9 cellular contexts compared by ENCODE assay signal in the genomic region with DNA sequence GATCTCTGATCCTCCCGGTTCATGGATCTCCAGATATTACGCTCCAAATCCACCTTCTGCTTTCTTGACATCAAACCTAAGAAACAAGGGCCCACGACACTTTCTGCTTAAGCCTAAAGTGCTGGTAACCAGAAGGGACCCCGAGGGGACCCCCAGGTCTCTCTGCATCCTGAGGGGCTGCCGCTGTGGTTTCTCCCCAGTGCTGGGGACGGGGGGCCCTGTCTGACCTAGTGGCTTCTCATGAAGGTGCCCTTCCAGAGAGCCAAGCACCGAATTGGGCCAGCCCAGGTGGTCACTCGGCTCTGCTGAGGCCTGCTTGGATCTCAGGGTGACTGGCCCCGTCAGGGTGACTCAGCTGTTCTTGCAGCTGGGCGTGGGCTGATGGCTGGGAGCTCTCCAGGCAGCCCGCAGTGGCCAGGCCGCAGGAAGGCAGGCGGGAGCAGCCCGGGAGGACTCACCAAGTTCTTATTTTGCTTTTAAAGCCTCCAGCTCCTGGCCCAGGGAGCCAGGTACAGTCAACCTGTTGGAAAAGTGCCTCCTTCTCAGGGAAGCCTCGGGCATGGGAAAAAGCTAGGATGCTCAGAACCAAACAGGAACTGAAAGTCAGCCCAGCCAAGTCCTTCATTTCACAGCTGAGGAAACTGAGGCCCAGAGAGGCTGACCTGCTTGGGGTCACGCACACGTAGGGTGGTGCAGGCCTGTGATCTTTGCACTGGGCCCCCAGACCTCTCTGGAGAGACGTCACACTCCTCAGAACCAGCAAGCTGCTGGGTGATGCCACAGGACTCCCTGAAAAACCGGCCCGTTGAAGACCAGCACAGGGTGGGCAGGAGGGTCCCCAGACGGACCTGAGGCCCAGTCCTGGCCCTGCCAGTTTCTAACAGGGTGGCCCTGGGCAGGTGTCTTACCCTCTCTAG. TPM values are rescaled to one million over a fixed set of nuclear protein-coding genes. Genes with fewer than 3 reads are reported as not detected.
A peak's percentile ranks its signal among the peaks of the same experiment; 100 is the strongest.
DNase-seq lines count a peak whose midpoint lies in the region; FAIRE-seq and TF ChIP-seq lines count a peak whose summit lies in the region.
"Had no signal": no experiment of that assay in that cellular context is flagged by ENCODE, and none has a peak within 500 bp of the region (broad histone marks: within the 10 kb centered on the region; RNA-seq: fewer than 3 reads in every experiment).

No MANE protein-coding gene starts in this region.

- peaks cover 4% of the 10 kb centered on the region for H3K27me3 Mint-ChIP-seq in astrocyte (ENCODE audit: low read depth, unreplicated experiment)
- no peaks in the 10 kb centered on the region for H3K27me3 Mint-ChIP-seq in activated naive CD4-positive, alpha-beta T cell treated with anti-CD3 and anti-CD28 coated beads for 36 hours (ENCODE audit: low read depth)

- intact Hi-C loops in activated naive CD4-positive, alpha-beta T cell treated with anti-CD3 and anti-CD28 coated beads for 36 hours (cut with micrococcal nuclease) = no loop called here

- H3K36me3 ChIP-seq in H7 (replicated peaks; ENCODE audit: control insufficient read depth, insufficient read depth, low read length) (no peaks in the 10 kb centered on the region), astrocyte (ENCODE audit: insufficient read depth, low read length) (no peaks in the 10 kb centered on the region)
- H3K36me3 ChIP-seq: neutrophil had no signal

- peak; percentile 56 for DNase-seq in H7
- peak; percentile 93 for DNase-seq in astrocyte (ENCODE audit: low read depth)
- peak; percentile 49 for DNase-seq in inferior parietal cortex (ENCODE audit: extremely low spot score)
- peak; percentile 78 for DNase-seq in stromal cell of bone marrow (ENCODE audit: low read depth)
- DNase-seq in stimulated activated CD4-positive, alpha-beta T cell treated with anti-CD3 and anti-CD28 coated beads, Interleukin-4, amount 100 ng/mL, for 4 hours = no peak
- DNase-seq in SK-N-DZ (ENCODE audit: low spot score) = no peak
- no peak for DNase-seq in activated naive CD4-positive, alpha-beta T cell treated with anti-CD3 and anti-CD28 coated beads for 36 hours
- no peak for DNase-seq in NCI-H187 treated with DMSO at 0.1 percent for 48 hours (lab: John Stamatoyannopoulos, UW)

- no peaks in the 10 kb centered on the region for H3K79me2 ChIP-seq in astrocyte (ENCODE audit: insufficient read depth, low read length)

- H3K4me3 ChIP-seq in H7 (ENCODE audit: insufficient read depth, low read depth, low read length) (no peak overlapping the region), astrocyte (ENCODE audit: insufficient read depth, low read depth, low read length) (no peak overlapping the region)

- CTCF ChIA-PET in activated naive CD4-positive, alpha-beta T cell treated with anti-CD3 and anti-CD28 coated beads for 36 hours (lab: Charles Lee) = no interaction called here

- no peaks in the 10 kb centered on the region for H4K20me1 ChIP-seq in astrocyte (ENCODE audit: insufficient read depth, low read length)

- no peaks in the 10 kb centered on the region for H3K9me3 ChIP-seq in astrocyte (ENCODE audit: insufficient read depth, low read depth, low read length)
- H3K9me3 ChIP-seq: neutrophil had no signal

- peak overlapping the region; percentile 62 for H3K4me2 ChIP-seq in astrocyte (ENCODE audit: low read length)

- peaks cover 10% of the 10 kb centered on the region for H3K4me1 ChIP-seq in astrocyte (ENCODE audit: insufficient read depth, low read length)

- H3K4me3 Mint-ChIP-seq in astrocyte (ENCODE audit: unreplicated experiment) = no peak overlapping the region
- H3K4me3 Mint-ChIP-seq in activated naive CD4-positive, alpha-beta T cell treated with anti-CD3 and anti-CD28 coated beads for 36 hours = no peak overlapping the region

- TF ChIP-seq CTCF in astrocyte (IDR thresholded peaks at IDR 0.05; ENCODE audit: insufficient read depth, low read depth, low read length) = no peak

- peaks cover 2% of the 10 kb centered on the region for H3K9me3 Mint-ChIP-seq in astrocyte (ENCODE audit: unreplicated experiment)
- no peaks in the 10 kb centered on the region for H3K9me3 Mint-ChIP-seq in activated naive CD4-positive, alpha-beta T cell treated with anti-CD3 and anti-CD28 coated beads for 36 hours

- no peak for FAIRE-seq in astrocyte (lab: Jason Lieb, UNC)

- peak overlapping the region; percentile 73 for H3K27ac ChIP-seq in astrocyte (ENCODE audit: low read depth, low read length)
- H3K27ac ChIP-seq: neutrophil had no signal

- H3K27me3 ChIP-seq in H7 (ENCODE audit: control insufficient read depth, insufficient read depth, low read length) (no peaks in the 10 kb centered on the region), astrocyte (ENCODE audit: insufficient read depth, low read length) (no peaks in the 10 kb centered on the region)
- H3K27me3 ChIP-seq: neutrophil had no signal

- no peaks in the 10 kb centered on the region for H3K36me3 Mint-ChIP-seq in astrocyte (ENCODE audit: low read depth, unreplicated experiment)
- no peaks in the 10 kb centered on the region for H3K36me3 Mint-ChIP-seq in activated naive CD4-positive, alpha-beta T cell treated with anti-CD3 and anti-CD28 coated beads for 36 hours (ENCODE audit: low read depth)

- peak overlapping the region; percentile 53 for H2AFZ ChIP-seq in astrocyte (ENCODE audit: low read depth, low read length)

- peak overlapping the region; percentile 53 for H3K9ac ChIP-seq in astrocyte (ENCODE audit: low read length)

- H3K4me1 Mint-ChIP-seq in astrocyte (ENCODE audit: low read depth, unreplicated experiment) = peaks cover 5% of the 10 kb centered on the region
- H3K4me1 Mint-ChIP-seq in activated naive CD4-positive, alpha-beta T cell treated with anti-CD3 and anti-CD28 coated beads for 36 hours (ENCODE audit: low read depth) = peaks cover 9% of the 10 kb centered on the region

- H3K27ac Mint-ChIP-seq in astrocyte (ENCODE audit: unreplicated experiment) = peak overlapping the region; percentile 90
- no peak overlapping the region for H3K27ac Mint-ChIP-seq in activated naive CD4-positive, alpha-beta T cell treated with anti-CD3 and anti-CD28 coated beads for 36 hours

RNA-seq across cellular contexts. Expression of a gene that starts 16.7 kb away (rescaled TPM):
- 35.5 and 39.7 TPM in 2 replicates for total RNA-seq in H7 (2014; rRNA removed; shearing (Covaris generic))
- 20.9 and 21.2 TPM in 2 replicates for total RNA-seq in astrocyte
- polyA plus RNA-seq in SK-N-DZ (2014; cell fraction: cytosol; rRNA removed) = 24.4 and 31.8 TPM in 2 replicates
- 17.5 and 21.1 TPM in 2 replicates for polyA plus RNA-seq in SK-N-DZ (2014; cell fraction: nucleus; rRNA removed)
- total RNA-seq in activated naive CD4-positive, alpha-beta T cell treated with anti-CD3 and anti-CD28 coated beads for 36 hours = 10 to 100 TPM; 11.0 to 11.8 TPM

RNA-seq across cellular contexts. Expression of a gene that starts 23.0 kb away (rescaled TPM):
- 49.0 and 52.5 TPM in 2 replicates for total RNA-seq in H7 (2014; rRNA removed; shearing (Covaris generic))
- total RNA-seq in astrocyte = 33.2 and 36.8 TPM in 2 replicates
- 95.9 and 120 TPM in 2 replicates for polyA plus RNA-seq in SK-N-DZ (2014; cell fraction: cytosol; rRNA removed)
- polyA plus RNA-seq in SK-N-DZ (2014; cell fraction: nucleus; rRNA removed) = 59.3 and 63.9 TPM in 2 replicates
- 10 to 100 TPM; 37.0 to 38.6 TPM for total RNA-seq in activated naive CD4-positive, alpha-beta T cell treated with anti-CD3 and anti-CD28 coated beads for 36 hours

RNA-seq across cellular contexts. Expression of a gene that starts 39.0 kb away (rescaled TPM):
- total RNA-seq in H7 (2014; rRNA removed; shearing (Covaris generic)) = not detected in 2 replicates
- not detected in 2 replicates for total RNA-seq in astrocyte
- not detected in 2 replicates for polyA plus RNA-seq in SK-N-DZ (2014; cell fraction: cytosol; rRNA removed)
- polyA plus RNA-seq in SK-N-DZ (2014; cell fraction: nucleus; rRNA removed) = not detected in 2 replicates
- total RNA-seq in activated naive CD4-positive, alpha-beta T cell treated with anti-CD3 and anti-CD28 coated beads for 36 hours = 10 to 100 TPM in 1 of 2 experiments, 1 to 10 TPM in 1; 8.5 to 10.0 TPM

RNA-seq across cellular contexts. Expression of a gene that starts 49.8 kb away (rescaled TPM):
- 11.5 and 15.9 TPM in 2 replicates for total RNA-seq in H7 (2014; rRNA removed; shearing (Covaris generic))
- total RNA-seq in astrocyte = 25.0 and 27.6 TPM in 2 replicates
- 9.2 and 14.0 TPM in 2 replicates for polyA plus RNA-seq in SK-N-DZ (2014; cell fraction: cytosol; rRNA removed)
- polyA plus RNA-seq in SK-N-DZ (2014; cell fraction: nucleus; rRNA removed) = 8.4 and 9.8 TPM in 2 replicates
- 10 to 100 TPM; 13.5 to 14.4 TPM for total RNA-seq in activated naive CD4-positive, alpha-beta T cell treated with anti-CD3 and anti-CD28 coated beads for 36 hours

Comparison
In these comparisons a context has a peak if more than half of its experiments do, and no peak if none do; other contexts are left out.
1. DNase-seq: peak in H7 (single experiment), astrocyte (single experiment), inferior parietal cortex (single experiment) and stromal cell of bone marrow (single experiment); none in stimulated activated CD4-positive, alpha-beta T cell treated with anti-CD3 and anti-CD28 coated beads, Interleukin-4, amount 100 ng/mL, for 4 hours (0 of 2), SK-N-DZ (single experiment), activated naive CD4-positive, alpha-beta T cell treated with anti-CD3 and anti-CD28 coated beads for 36 hours (single experiment) and NCI-H187 treated with DMSO at 0.1 percent for 48 hours (single experiment).